Comparison of ENCODE assay signal across 8 cellular contexts in genomic region chr9:127801955-127802575, GRCh38. TPM values are rescaled to one million over a fixed set of nuclear protein-coding genes. Genes with fewer than 3 reads are reported as not detected.
DNase-seq lines count a peak whose midpoint lies in the region; ATAC-seq, FAIRE-seq and TF ChIP-seq lines count a peak whose summit lies in the region.

No MANE protein-coding gene starts in this region.

- peak overlapping the region; percentile 31 for H2BK5ac ChIP-seq in trophoblast cell (ENCODE audit: low read depth, low read length, poor library complexity)

- H3K36me3 ChIP-seq in endothelial cell of umbilical vein (ENCODE audit: control insufficient read depth in 2 of 2, extremely low read depth in 1 of 2, insufficient read depth in 2 of 2, low read length in 2 of 2) (peaks cover under 1 to 6% of the 10 kb centered on the region in 2 experiments), trophoblast cell (ENCODE audit: control insufficient read depth in 1 of 2, insufficient read depth in 2 of 2, low read length in 2 of 2) (peaks cover 4 to 12% of the 10 kb centered on the region in 2 experiments)

- H3K4me1 ChIP-seq in endothelial cell of umbilical vein (ENCODE audit: control insufficient read depth, extremely low read depth, insufficient read depth, low read length), result peaks cover 19% of the 10 kb centered on the region
- H3K4me1 ChIP-seq in trophoblast cell (ENCODE audit: control insufficient read depth in 1 of 2, insufficient read depth in 2 of 2, low read length in 2 of 2), result peaks cover 0 to 14% of the 10 kb centered on the region in 2 experiments

- no peak overlapping the region for H3K23ac ChIP-seq in trophoblast cell (ENCODE audit: low read length)

- peak overlapping the region; percentile 17 for H4K12ac ChIP-seq in trophoblast cell (ENCODE audit: low read depth, low read length)

- H2BK120ac ChIP-seq in trophoblast cell (ENCODE audit: insufficient read depth, low read length, poor library complexity), result peak overlapping the region; percentile 19

- POLR2A ChIA-PET in endothelial cell of umbilical vein (lab: Charles Lee), result interaction anchor here (1.5 kb wide), 1 partner anchor 9 kb away, joined by 3 read pairs; no protein-coding TSS in a partner anchor

- H3K9ac ChIP-seq in endothelial cell of umbilical vein (replicated peaks; ENCODE audit: extremely low read depth, insufficient read depth, low read length) (peak overlapping the region; percentile 30), trophoblast cell (ENCODE audit: low read length) (peak overlapping the region; percentile 28)

- H3K4me3 ChIP-seq in endothelial cell of umbilical vein (replicated peaks in 1 of 3; ENCODE audit: insufficient read depth in 1 of 3, low read depth in 1 of 3, low read length in 3 of 3) (peak overlapping the region in 2 of 3 experiments; percentile 36 to 53), trophoblast cell (ENCODE audit: low read depth, low read length) (peak overlapping the region; percentile 66)

- no peak for TF ChIP-seq POLR2A in endothelial cell of umbilical vein (IDR thresholded peaks at IDR 0.05; ENCODE audit: low read depth, low read length)

- CTCF ChIA-PET in endothelial cell of umbilical vein (lab: Charles Lee), result interaction anchor here (0.8 to 1.9 kb wide), 3 partner anchors 67 to 120 kb away, joined by 6 to 9 read pairs (median 6); partner anchors contain the start of gene TOR2A

- WGBS in trophoblast cell (ENCODE audit: extremely low coverage, insufficient coverage, insufficient read length), result 100% methylated on average over 1 of the region's 10 CpGs

- H4K20me1 ChIP-seq in endothelial cell of umbilical vein (replicated peaks; ENCODE audit: control insufficient read depth, extremely low read depth, insufficient read depth, low read length), result no peaks in the 10 kb centered on the region

- peak overlapping the region; percentile 12 for H3K14ac ChIP-seq in trophoblast cell (ENCODE audit: low read length)

- H3K18ac ChIP-seq in trophoblast cell (ENCODE audit: low read length), result peak overlapping the region; percentile 12

- no peaks in the 10 kb centered on the region for H3K9me1 ChIP-seq in endothelial cell of umbilical vein (replicated peaks; ENCODE audit: control insufficient read depth, extremely low read depth, insufficient read depth, low read length)

- peaks cover 11% of the 10 kb centered on the region for H3K79me1 ChIP-seq in trophoblast cell (ENCODE audit: low read length)

- H2AK5ac ChIP-seq in trophoblast cell (ENCODE audit: low read length), result no peak overlapping the region

- H3K79me2 ChIP-seq in endothelial cell of umbilical vein (ENCODE audit: control insufficient read depth, insufficient read depth, low read length) (peaks cover 18% of the 10 kb centered on the region), trophoblast cell (ENCODE audit: control insufficient read depth, insufficient read depth, low read length, poor library complexity) (peaks cover 8% of the 10 kb centered on the region)

- DNase-seq in NCI-H2107 treated with DMSO at 0.1 percent for 48 hours (lab: John Stamatoyannopoulos, UW; ENCODE audit: unreplicated experiment) (peak; percentile 21), NCI-H2107 (lab: John Stamatoyannopoulos, UW) (no peak), OCI-M1 (lab: John Stamatoyannopoulos, UW) (peak; percentile 61), endothelial cell of umbilical vein (ENCODE audit: low read depth, low spot score) (no peak), trophoblast cell (peak in 1 of 2 donors; percentile 14), Ammon's horn (ENCODE audit: low spot score) (no peak), GM19240 (ENCODE audit: insufficient read length, low spot score) (no peak)

- H4K8ac ChIP-seq in trophoblast cell (ENCODE audit: low read depth, low read length), result peak overlapping the region; percentile 59

- no peaks in the 10 kb centered on the region for H3K9me3 ChIP-seq in endothelial cell of umbilical vein (replicated peaks; ENCODE audit: control insufficient read depth, insufficient read depth, low read length)
- no peaks in the 10 kb centered on the region for H3K9me3 ChIP-seq in trophoblast cell (ENCODE audit: insufficient read depth, low read depth, low read length)

- ATAC-seq in HG03520 (IDR thresholded peaks at IDR 0.05; ENCODE audit: unreplicated experiment), result no peak

- no peak overlapping the region for H2BK12ac ChIP-seq in trophoblast cell (ENCODE audit: low read length)

- peak; percentile 5 for TF ChIP-seq CTCF in endothelial cell of umbilical vein (IDR thresholded peaks at IDR 0.05; ENCODE audit: extremely low read depth in 1 of 2, insufficient read depth in 1 of 2, low read depth in 1 of 2, low read length in 2 of 2)

- TSS peak; percentile 5 for BruUV-seq in endothelial cell of umbilical vein (replicated peaks; lab: Mats Ljungman, UMichigan)

- FAIRE-seq in endothelial cell of umbilical vein (lab: Jason Lieb, UNC), result peak; percentile 44

- dilution Hi-C loops in endothelial cell of umbilical vein (cut with MboI; ENCODE audit: extremely low pct_ligation_motif_present, low sequenced_read_pairs), result no loop called here

- H2AFZ ChIP-seq in endothelial cell of umbilical vein (ENCODE audit: low read depth, low read length), result peak overlapping the region; percentile 85
- peak overlapping the region; percentile 80 for H2AFZ ChIP-seq in trophoblast cell (ENCODE audit: insufficient read depth, low read length, poor library complexity)

- H3K27me3 ChIP-seq in endothelial cell of umbilical vein (ENCODE audit: control insufficient read depth in 2 of 2, insufficient read depth in 2 of 2, low read length in 2 of 2), result no peaks in the 10 kb centered on the region
- no peaks in the 10 kb centered on the region for H3K27me3 ChIP-seq in trophoblast cell (ENCODE audit: insufficient read depth, low read length)

- intact Hi-C loops in endothelial cell of umbilical vein (cut with micrococcal nuclease), result loop anchor here (2.0 to 5.0 kb wide), 3 partner anchors 31 to 210 kb away; partner anchors contain the start of gene ENG

- no peak overlapping the region for H3K4ac ChIP-seq in trophoblast cell (ENCODE audit: low read depth, low read length)

- H3K27ac ChIP-seq in endothelial cell of umbilical vein (ENCODE audit: insufficient read depth, low read depth, low read length) (peak overlapping the region; percentile 43), trophoblast cell (ENCODE audit: low read depth, low read length) (peak overlapping the region; percentile 23)

- no peak overlapping the region for H4K91ac ChIP-seq in trophoblast cell (ENCODE audit: low read depth, low read length)

- H3K4me2 ChIP-seq in endothelial cell of umbilical vein (ENCODE audit: insufficient read depth, low read length) (peak overlapping the region; percentile 75), trophoblast cell (ENCODE audit: low read length) (peak overlapping the region; percentile 85)

TF ChIP-seq in endothelial cell of umbilical vein, 7 proteins besides CTCF, POLR2A, EP300 and RAD21 (continues in another document):
- no peak for TF ChIP-seq JUN (IDR thresholded peaks at IDR 0.05; ENCODE audit: borderline replicate concordance, insufficient read depth, insufficient read length, low read depth)
- no peak for TF ChIP-seq POLR2AphosphoS5 (IDR thresholded peaks at IDR 0.05; ENCODE audit: insufficient read depth, low read depth, low read length)
- no peak for TF ChIP-seq EZH2 (IDR thresholded peaks at IDR 0.05; ENCODE audit: borderline replicate concordance, low read depth, low read length, severe bottlenecking)
- TF ChIP-seq MYC (IDR thresholded peaks at IDR 0.05; ENCODE audit: low read depth, low read length), result no peak

RNA-seq across cellular contexts. Expression of gene FPGS, which starts 0.6 kb away (rescaled TPM):
- total RNA-seq in endothelial cell of umbilical vein, result 90.2 and 90.7 TPM in 2 replicates
- 77.7 and 129 TPM in 2 replicates for polyA plus RNA-seq in endothelial cell of umbilical vein
- polyA plus RNA-seq in endothelial cell of umbilical vein (2011; cell fraction: cytosol; rRNA removed), result 67.9 and 72.7 TPM in 2 replicates
- 116 and 150 TPM in 2 replicates for polyA plus RNA-seq in endothelial cell of umbilical vein (2011; cell fraction: nucleus; rRNA removed)
- polyA plus RNA-seq in endothelial cell of umbilical vein (2012), result 58.5 and 71.2 TPM in 2 replicates
- 76.5 and 80.5 TPM in 2 replicates for polyA minus RNA-seq in endothelial cell of umbilical vein
- polyA minus RNA-seq in endothelial cell of umbilical vein (2011; cell fraction: cytosol; rRNA and poly(A)+ RNA removed), result 58.0 TPM
- 45.1 and 52.0 TPM in 2 replicates for polyA minus RNA-seq in endothelial cell of umbilical vein (2011; cell fraction: nucleus; rRNA and poly(A)+ RNA removed)
- polyA plus RNA-seq in trophoblast cell (2013), result 21.9 and 22.3 TPM in 2 replicates

RNA-seq across cellular contexts. Expression of gene CDK9, which starts 16.2 kb away (rescaled TPM):
- 124 and 128 TPM in 2 replicates for total RNA-seq in endothelial cell of umbilical vein
- 92.2 and 99.0 TPM in 2 replicates for polyA plus RNA-seq in endothelial cell of umbilical vein
- 50.0 and 61.0 TPM in 2 replicates for polyA plus RNA-seq in endothelial cell of umbilical vein (2011; cell fraction: cytosol; rRNA removed)
- polyA plus RNA-seq in endothelial cell of umbilical vein (2011; cell fraction: nucleus; rRNA removed), result 193 and 200 TPM in 2 replicates
- polyA plus RNA-seq in endothelial cell of umbilical vein (2012), result 76.9 and 94.3 TPM in 2 replicates
- polyA minus RNA-seq in endothelial cell of umbilical vein, result 88.4 and 92.9 TPM in 2 replicates
- 63.0 TPM for polyA minus RNA-seq in endothelial cell of umbilical vein (2011; cell fraction: cytosol; rRNA and poly(A)+ RNA removed)
- 58.3 and 65.1 TPM in 2 replicates for polyA minus RNA-seq in endothelial cell of umbilical vein (2011; cell fraction: nucleus; rRNA and poly(A)+ RNA removed)
- polyA plus RNA-seq in trophoblast cell (2013), result 36.0 and 38.6 TPM in 2 replicates

RNA-seq across cellular contexts. Expression of gene SH2D3C, which starts 23.6 kb away (rescaled TPM):
- total RNA-seq in endothelial cell of umbilical vein, result 95.0 and 102 TPM in 2 replicates
- 173 and 218 TPM in 2 replicates for polyA plus RNA-seq in endothelial cell of umbilical vein
- polyA plus RNA-seq in endothelial cell of umbilical vein (2011; cell fraction: cytosol; rRNA removed), result 61.4 and 68.1 TPM in 2 replicates
- 67.4 and 92.8 TPM in 2 replicates for polyA plus RNA-seq in endothelial cell of umbilical vein (2011; cell fraction: nucleus; rRNA removed)
- 42.8 and 49.4 TPM in 2 replicates for polyA plus RNA-seq in endothelial cell of umbilical vein (2012)
- polyA minus RNA-seq in endothelial cell of umbilical vein, result 104 and 130 TPM in 2 replicates
- not detected for polyA minus RNA-seq in endothelial cell of umbilical vein (2011; cell fraction: cytosol; rRNA and poly(A)+ RNA removed)
- 45.1 and 63.7 TPM in 2 replicates for polyA minus RNA-seq in endothelial cell of umbilical vein (2011; cell fraction: nucleus; rRNA and poly(A)+ RNA removed)
- polyA plus RNA-seq in trophoblast cell (2013), result 0.40 and 0.65 TPM in 2 replicates

RNA-seq across cellular contexts. Expression of gene ENG, which starts 52.4 kb away (rescaled TPM):
- 688 and 728 TPM in 2 replicates for total RNA-seq in endothelial cell of umbilical vein
- polyA plus RNA-seq in endothelial cell of umbilical vein, result 338 and 355 TPM in 2 replicates
- polyA plus RNA-seq in endothelial cell of umbilical vein (2011; cell fraction: cytosol; rRNA removed), result 321 and 356 TPM in 2 replicates
- polyA plus RNA-seq in endothelial cell of umbilical vein (2011; cell fraction: nucleus; rRNA removed), result 246 and 249 TPM in 2 replicates
- 646 and 659 TPM in 2 replicates for polyA plus RNA-seq in endothelial cell of umbilical vein (2012)
- 275 and 289 TPM in 2 replicates for polyA minus RNA-seq in endothelial cell of umbilical vein
- polyA minus RNA-seq in endothelial cell of umbilical vein (2011; cell fraction: cytosol; rRNA and poly(A)+ RNA removed), result 28.9 TPM
- 123 and 127 TPM in 2 replicates for polyA minus RNA-seq in endothelial cell of umbilical vein (2011; cell fraction: nucleus; rRNA and poly(A)+ RNA removed)
- 68.9 and 73.1 TPM in 2 replicates for polyA plus RNA-seq in trophoblast cell (2013)

Comparison
In these comparisons a context has a peak if more than half of its experiments do, and no peak if none do; other contexts are left out.
1. DNase-seq: peak in NCI-H2107 treated with DMSO at 0.1 percent for 48 hours (single experiment) and OCI-M1 (single experiment); none in NCI-H2107 (single experiment), endothelial cell of umbilical vein (single experiment), Ammon's horn (single experiment) and GM19240 (single experiment).